28 cellular contexts compared by ENCODE assay signal in the genomic region with DNA sequence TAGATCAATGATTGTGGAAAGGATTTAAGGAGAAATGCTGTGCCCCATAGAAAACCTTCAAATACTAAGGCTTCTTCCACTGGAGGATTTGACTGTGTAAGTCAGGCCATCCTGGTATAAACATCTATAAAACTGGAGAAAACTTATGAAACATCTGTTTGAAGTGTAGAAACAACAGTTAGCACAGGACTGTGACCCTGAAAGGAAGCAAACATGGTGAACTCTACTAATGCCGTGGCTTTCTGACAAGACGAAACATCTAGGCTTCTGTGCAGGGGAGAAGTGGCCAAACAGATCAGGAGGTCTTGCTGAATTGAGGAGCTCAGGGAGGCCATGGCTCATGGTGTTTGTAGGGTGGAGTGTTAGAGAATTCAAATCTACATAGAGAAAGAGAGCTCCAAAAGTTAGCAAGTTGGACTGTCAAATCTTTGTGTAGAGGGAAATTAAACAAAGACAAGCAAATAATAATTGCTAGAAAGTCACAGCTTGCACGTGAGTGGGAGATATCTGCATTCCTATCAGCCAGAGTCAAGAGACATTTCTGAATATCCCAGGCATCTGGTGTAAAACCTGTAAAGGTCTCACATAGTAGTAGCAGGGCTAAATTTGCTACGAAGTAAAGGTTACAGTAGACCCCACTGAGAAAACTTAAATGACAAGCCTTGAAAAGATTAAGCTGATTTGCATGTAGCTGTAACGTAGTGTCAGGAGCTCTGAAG.
DNase-seq lines count a peak whose midpoint lies in the region; ATAC-seq, FAIRE-seq and TF ChIP-seq lines count a peak whose summit lies in the region.
"Had no signal": no experiment of that assay in that cellular context is flagged by ENCODE, and none has a peak within 500 bp of the region (broad histone marks: within the 10 kb centered on the region; RNA-seq: fewer than 3 reads in every experiment).

No MANE protein-coding gene starts in this region.

- no peaks in the 10 kb centered on the region for H4K20me1 ChIP-seq in HepG2 (ENCODE audit: insufficient read depth, low read length)
- H4K20me1 ChIP-seq: BLaER1 treated with 17β-estradiol and CSF1 and Interleukin-3, amounts not matched to agents 10 nM and 100 nM had no signal

- TF ChIP-seq POLR2A in HepG2 (IDR thresholded peaks at IDR 0.05; ENCODE audit: insufficient read depth in 1 of 2, low read depth in 2 of 2, low read length in 2 of 2), result no peak
- TF ChIP-seq POLR2A in right lobe of liver (IDR thresholded peaks at IDR 0.05), result no peak

- no peak overlapping the region for H2BK5ac ChIP-seq in trophoblast cell (ENCODE audit: low read depth, low read length, poor library complexity)

- POLR2A ChIA-PET in HepG2 (lab: Yijun Ruan, JAX), result no interaction called here

- no peak overlapping the region for H3K9ac ChIP-seq in liver (ENCODE audit: low read depth in 1 of 2, low read length in 2 of 2)
- H3K9ac ChIP-seq in HepG2 (ENCODE audit: insufficient read depth, low read depth, low read length), result no peak overlapping the region
- H3K9ac ChIP-seq in trophoblast cell (ENCODE audit: low read length), result no peak overlapping the region
- H3K9ac ChIP-seq: BLaER1 treated with 17β-estradiol and CSF1 and Interleukin-3, amounts not matched to agents 10 nM and 100 nM; KMS-11 had no signal

- H4K91ac ChIP-seq in trophoblast cell (ENCODE audit: low read depth, low read length), result no peak overlapping the region

- H3K27ac ChIP-seq in liver (ENCODE audit: low read depth in 1 of 2, low read length in 2 of 2) (no peak overlapping the region), HepG2 (ENCODE audit: extremely low read length, insufficient read depth, low read length) (no peak overlapping the region), right lobe of liver (peak overlapping the region in 1 of 3 donors; percentile 25), trophoblast cell (ENCODE audit: low read depth, low read length) (no peak overlapping the region)
- H3K27ac ChIP-seq: BLaER1 treated with 17β-estradiol and CSF1 and Interleukin-3, amounts not matched to agents 10 nM and 100 nM; KMS-11; PC-9; SJCRH30 had no signal

- no peak for TF ChIP-seq CTCF in liver (IDR thresholded peaks at IDR 0.05; ENCODE audit: low read depth, low read length, missing input control)
- TF ChIP-seq CTCF in HepG2 (CRISPR knock-in tag; IDR thresholded peaks at IDR 0.05), result no peak
- TF ChIP-seq CTCF in choroid plexus epithelial cell (conservative IDR thresholded peaks at IDR 0.05; ENCODE audit: low read depth, low read length), result no peak
- TF ChIP-seq CTCF in right lobe of liver (IDR thresholded peaks at IDR 0.05), result no peak
- TF ChIP-seq CTCF in GM13976 (IDR thresholded peaks at IDR 0.05; ENCODE audit: borderline replicate concordance, control extremely low read depth, extremely low read depth, insufficient read depth, missing control alignments), result no peak

- H3K27me3 ChIP-seq in liver (ENCODE audit: control insufficient read depth in 4 of 4, insufficient read depth in 4 of 4, low read length in 3 of 4) (no peaks in the 10 kb centered on the region), HepG2 (ENCODE audit: control insufficient read depth in 1 of 2, insufficient read depth in 2 of 2, low read length in 2 of 2) (no peaks in the 10 kb centered on the region), right lobe of liver (no peaks in the 10 kb centered on the region), trophoblast cell (ENCODE audit: insufficient read depth, low read length) (no peaks in the 10 kb centered on the region)
- H3K27me3 ChIP-seq: BLaER1 treated with 17β-estradiol and CSF1 and Interleukin-3, amounts not matched to agents 10 nM and 100 nM; SJCRH30 had no signal

- H3K23ac ChIP-seq in trophoblast cell (ENCODE audit: low read length), result no peak overlapping the region

- DNase-seq in HepG2 (ENCODE audit: low spot score) (no peak), choroid plexus epithelial cell (ENCODE audit: low read depth) (peak; percentile 10), right lobe of liver (no peak), trophoblast cell (peak; percentile 7 to 52), GM13976 (ENCODE audit: low spot score) (no peak), AG20443 (ENCODE audit: low spot score) (no peak)
- DNase-seq in activated effector memory CD4-positive, alpha-beta T cell treated with Interleukin-2 at 50 U/mL for 16 hours, result no peak
- DNase-seq: AML-193; CD4-positive, alpha-beta memory T cell; COR-L47; DMS 273 treated with DMSO at 0.1 percent for 48 hours; DND-41; HCEC 1CT; MM.1S; NCI-H1048; NCI-H1694; NCI-H2029 treated with DMSO at 0.1 percent for 48 hours; NCI-H446 treated with DMSO at 0.1 percent for 48 hours; NCI-H526; NCI-H82; NK-92 treated with Interleukin-12 subunit alpha and Interleukin-12 subunit beta, amount 100 ng/mL, for 24 hours; PC-9; SJCRH30 had no signal

- ATAC-seq in HepG2, result no peak
- peak; percentile 61 to 89 (median 76) for ATAC-seq in right lobe of liver
- ATAC-seq: Right ventricle myocardium inferior had no signal

- H3K18ac ChIP-seq in trophoblast cell (ENCODE audit: low read length), result no peak overlapping the region

- H3K79me2 ChIP-seq in HepG2 (ENCODE audit: insufficient read depth, low read length) (no peaks in the 10 kb centered on the region), trophoblast cell (ENCODE audit: control insufficient read depth, insufficient read depth, low read length, poor library complexity) (no peaks in the 10 kb centered on the region)

- H4K12ac ChIP-seq in trophoblast cell (ENCODE audit: low read depth, low read length), result no peak overlapping the region

- in situ Hi-C loops in HepG2 (cut with HindIII; ENCODE audit: extremely low pct_ligation_motif_present, low pct_unique_long_range_greater_than_20kb), result no loop called here
- in situ Hi-C loops in GM13976 (cut with MboI; ENCODE audit: low sequenced_read_pairs, unreplicated experiment), result no loop called here

- H3K4me2 ChIP-seq in HepG2 (ENCODE audit: low read depth, low read length), result no peak overlapping the region
- H3K4me2 ChIP-seq in trophoblast cell (ENCODE audit: low read length), result no peak overlapping the region
- H3K4me2 ChIP-seq: BLaER1 treated with 17β-estradiol and CSF1 and Interleukin-3, amounts not matched to agents 10 nM and 100 nM; KMS-11; PC-9 had no signal

- TF ChIP-seq RAD21 in liver (IDR thresholded peaks at IDR 0.05) (peak in 1 of 2 donors; percentile 10), HepG2 (CRISPR knock-in tag; IDR thresholded peaks at IDR 0.05) (no peak)

- no peak for FAIRE-seq in HepG2 (lab: Jason Lieb, UNC)
- FAIRE-seq: GM18507 had no signal

- H3K4ac ChIP-seq in trophoblast cell (ENCODE audit: low read depth, low read length), result no peak overlapping the region

- H3K4me1 ChIP-seq in liver (ENCODE audit: control insufficient read depth in 4 of 4, insufficient read depth in 4 of 4, low read length in 3 of 4) (no peaks in the 10 kb centered on the region), HepG2 (ENCODE audit: insufficient read depth, low read length) (no peaks in the 10 kb centered on the region), right lobe of liver (peaks cover 0 to 6% (median 0%) of the 10 kb centered on the region in 4 donors), trophoblast cell (ENCODE audit: control insufficient read depth in 1 of 2, insufficient read depth in 2 of 2, low read length in 2 of 2) (no peaks in the 10 kb centered on the region)
- H3K4me1 ChIP-seq: BLaER1 treated with 17β-estradiol and CSF1 and Interleukin-3, amounts not matched to agents 10 nM and 100 nM; SJCRH30 had no signal

- TF ChIP-seq EP300 in HepG2 (IDR thresholded peaks at IDR 0.05; ENCODE audit: low read depth in 2 of 2, low read length in 2 of 2) (no peak), HepG2 (CRISPR knock-in tag; IDR thresholded peaks at IDR 0.05; ENCODE audit: borderline replicate concordance) (no peak)

- H3K79me1 ChIP-seq in trophoblast cell (ENCODE audit: low read length), result no peaks in the 10 kb centered on the region

- no peak overlapping the region for H3K14ac ChIP-seq in trophoblast cell (ENCODE audit: low read length)

- no peak overlapping the region for H2BK12ac ChIP-seq in trophoblast cell (ENCODE audit: low read length)

- 57% methylated on average over 5 of the region's 5 CpGs for WGBS in liver
- WGBS in HepG2 (ENCODE audit: low lambda C conversion rate), result 2% methylated on average over 5 of the region's 5 CpGs
- 41% methylated on average over 5 of the region's 5 CpGs for WGBS in right lobe of liver (ENCODE audit: insufficient coverage, low coverage, low lambda C conversion rate, missing lambda C conversion rate)
- no CpG with 5 or more reads among the region's 5 CpGs for WGBS in trophoblast cell (ENCODE audit: extremely low coverage, insufficient coverage, insufficient read length)

- CTCF ChIA-PET in HepG2 (lab: Yijun Ruan, JAX; ENCODE audit: low intra/inter-chr PET ratio, low total read pairs), result no interaction called here

- no peak overlapping the region for H2BK120ac ChIP-seq in trophoblast cell (ENCODE audit: insufficient read depth, low read length, poor library complexity)

- H3K36me3 ChIP-seq in liver (ENCODE audit: control insufficient read depth in 4 of 4, insufficient read depth in 3 of 4, low read depth in 1 of 4, low read length in 3 of 4), result no peaks in the 10 kb centered on the region
- no peaks in the 10 kb centered on the region for H3K36me3 ChIP-seq in HepG2 (replicated peaks in 1 of 2; ENCODE audit: control insufficient read depth in 1 of 2, insufficient read depth in 2 of 2, low read length in 2 of 2)
- H3K36me3 ChIP-seq in right lobe of liver, result no peaks in the 10 kb centered on the region
- no peaks in the 10 kb centered on the region for H3K36me3 ChIP-seq in trophoblast cell (ENCODE audit: control insufficient read depth in 1 of 2, insufficient read depth in 2 of 2, low read length in 2 of 2)
- H3K36me3 ChIP-seq: BLaER1 treated with 17β-estradiol and CSF1 and Interleukin-3, amounts not matched to agents 10 nM and 100 nM; SJCRH30 had no signal

- H2AFZ ChIP-seq in HepG2 (ENCODE audit: low read length) (no peak overlapping the region), trophoblast cell (ENCODE audit: insufficient read depth, low read length, poor library complexity) (no peak overlapping the region)
- H2AFZ ChIP-seq: PC-9 had no signal

- no peak overlapping the region for H3K4me3 ChIP-seq in liver (ENCODE audit: low read depth in 1 of 3, low read length in 3 of 3)
- H3K4me3 ChIP-seq in HepG2 (replicated peaks in 1 of 3; ENCODE audit: insufficient read depth in 1 of 3, low read depth in 2 of 3, low read length in 3 of 3), result no peak overlapping the region
- no peak overlapping the region for H3K4me3 ChIP-seq in choroid plexus epithelial cell (ENCODE audit: low read depth, low read length)
- no peak overlapping the region for H3K4me3 ChIP-seq in right lobe of liver
- H3K4me3 ChIP-seq in trophoblast cell (ENCODE audit: low read depth, low read length), result no peak overlapping the region
- H3K4me3 ChIP-seq: BLaER1 treated with 17β-estradiol and CSF1 and Interleukin-3, amounts not matched to agents 10 nM and 100 nM; PC-9; SJCRH30 had no signal

- no peak overlapping the region for H2AK5ac ChIP-seq in trophoblast cell (ENCODE audit: low read length)

- H3K9me3 ChIP-seq in liver (ENCODE audit: control insufficient read depth in 4 of 4, low read length in 3 of 4), result no peaks in the 10 kb centered on the region
- H3K9me3 ChIP-seq in HepG2 (ENCODE audit: low read length), result no peaks in the 10 kb centered on the region
- H3K9me3 ChIP-seq in right lobe of liver, result no peaks in the 10 kb centered on the region
- no peaks in the 10 kb centered on the region for H3K9me3 ChIP-seq in trophoblast cell (ENCODE audit: insufficient read depth, low read depth, low read length)
- H3K9me3 ChIP-seq: BLaER1 treated with 17β-estradiol and CSF1 and Interleukin-3, amounts not matched to agents 10 nM and 100 nM; SJCRH30 had no signal

- BruUV-seq in HepG2 (replicated peaks; lab: Mats Ljungman, UMichigan), result no TSS peak

- intact Hi-C loops in HepG2 (cut with micrococcal nuclease; ENCODE audit: unreplicated experiment), result no loop called here
- intact Hi-C loops in right lobe of liver (cut with DNase I), result no loop called here

- no peak overlapping the region for H4K8ac ChIP-seq in trophoblast cell (ENCODE audit: low read depth, low read length)

Comparison
In these comparisons a context has a peak if more than half of its experiments do, and no peak if none do; other contexts are left out.
1. DNase-seq: peak in choroid plexus epithelial cell (single experiment) and trophoblast cell (2 of 2); none in HepG2 (single experiment), right lobe of liver (0 of 3), activated effector memory CD4-positive, alpha-beta T cell treated with Interleukin-2 at 50 U/mL for 16 hours (single experiment), GM13976 (single experiment) and AG20443 (single experiment).